In genomic region chr13:107205318-107206112, GRCh38 we compare ENCODE assay signal across 9 cellular contexts.
DNase-seq lines count a peak whose midpoint lies in the region; ATAC-seq and TF ChIP-seq lines count a peak whose summit lies in the region.
"Had no signal": no experiment of that assay in that cellular context is flagged by ENCODE, and none has a peak within 500 bp of the region (broad histone marks: within the 10 kb centered on the region; RNA-seq: fewer than 3 reads in every experiment).

No MANE protein-coding gene starts in this region.

- H3K4me1 Mint-ChIP-seq in naive thymus-derived CD8-positive, alpha-beta T cell = peaks cover 0 to 6% (median 1%) of the 10 kb centered on the region in 4 donors
- H3K4me1 Mint-ChIP-seq: activated naive CD4-positive, alpha-beta T cell treated with anti-CD3 and anti-CD28 coated beads, Interleukin-2, amount 50 U/mL, for 24 hours had no signal

- ATAC-seq in GM19351 (IDR thresholded peaks at IDR 0.05; ENCODE audit: unreplicated experiment) = peak; percentile 97
- peak; percentile 98 for ATAC-seq in HG03354 (IDR thresholded peaks at IDR 0.05; ENCODE audit: poor library complexity, severe bottlenecking, unreplicated experiment)
- peak; percentile 63 to 67 for ATAC-seq in naive thymus-derived CD8-positive, alpha-beta T cell

- POLR2A ChIA-PET in naive thymus-derived CD8-positive, alpha-beta T cell (lab: Charles Lee) = no interaction called here

- no peak overlapping the region for H3K27ac Mint-ChIP-seq in naive thymus-derived CD8-positive, alpha-beta T cell
- H3K27ac Mint-ChIP-seq: activated naive CD4-positive, alpha-beta T cell treated with anti-CD3 and anti-CD28 coated beads, Interleukin-2, amount 50 U/mL, for 24 hours had no signal

- no peak overlapping the region for H3K4me3 ChIP-seq in epithelial cell of proximal tubule (ENCODE audit: low read depth, low read length)

- no peaks in the 10 kb centered on the region for H3K9me3 Mint-ChIP-seq in naive thymus-derived CD8-positive, alpha-beta T cell
- H3K9me3 Mint-ChIP-seq: activated naive CD4-positive, alpha-beta T cell treated with anti-CD3 and anti-CD28 coated beads, Interleukin-2, amount 50 U/mL, for 24 hours had no signal

- TF ChIP-seq CTCF in epithelial cell of proximal tubule (conservative IDR thresholded peaks at IDR 0.05; ENCODE audit: low read depth, low read length) = peak; percentile 99

- no peaks in the 10 kb centered on the region for H3K36me3 Mint-ChIP-seq in naive thymus-derived CD8-positive, alpha-beta T cell
- H3K36me3 Mint-ChIP-seq: activated naive CD4-positive, alpha-beta T cell treated with anti-CD3 and anti-CD28 coated beads, Interleukin-2, amount 50 U/mL, for 24 hours had no signal

- no peak overlapping the region for H3K4me3 Mint-ChIP-seq in naive thymus-derived CD8-positive, alpha-beta T cell
- H3K4me3 Mint-ChIP-seq: activated naive CD4-positive, alpha-beta T cell treated with anti-CD3 and anti-CD28 coated beads, Interleukin-2, amount 50 U/mL, for 24 hours had no signal

- peaks cover 0 to 24% (median 5%) of the 10 kb centered on the region in 5 donors for H3K27me3 Mint-ChIP-seq in naive thymus-derived CD8-positive, alpha-beta T cell

- DNase-seq in COLO829 (ENCODE audit: low spot score) = peak; percentile 56
- DNase-seq in NCI-H69 (lab: John Stamatoyannopoulos, UW) = peak; percentile 80
- DNase-seq in activated CD8-positive, alpha-beta memory T cell treated with anti-CD3 and anti-CD28 coated beads, Interleukin-2, amount 50 U/mL, for 4 hours = peak; percentile 52
- no peak for DNase-seq in epithelial cell of proximal tubule (ENCODE audit: low read depth)
- DNase-seq in naive thymus-derived CD8-positive, alpha-beta T cell = peak in 9 of 10 donors; percentile 17 to 67 (median 42)
- peak; percentile 44 for DNase-seq in stimulated activated naive CD4-positive, alpha-beta T cell treated with Interleukin-2 at 50 U/mL for 16 hours (lab: John Stamatoyannopoulos, UW)
